Comparison of ENCODE assay signal across 1 cellular context in the genomic region with DNA sequence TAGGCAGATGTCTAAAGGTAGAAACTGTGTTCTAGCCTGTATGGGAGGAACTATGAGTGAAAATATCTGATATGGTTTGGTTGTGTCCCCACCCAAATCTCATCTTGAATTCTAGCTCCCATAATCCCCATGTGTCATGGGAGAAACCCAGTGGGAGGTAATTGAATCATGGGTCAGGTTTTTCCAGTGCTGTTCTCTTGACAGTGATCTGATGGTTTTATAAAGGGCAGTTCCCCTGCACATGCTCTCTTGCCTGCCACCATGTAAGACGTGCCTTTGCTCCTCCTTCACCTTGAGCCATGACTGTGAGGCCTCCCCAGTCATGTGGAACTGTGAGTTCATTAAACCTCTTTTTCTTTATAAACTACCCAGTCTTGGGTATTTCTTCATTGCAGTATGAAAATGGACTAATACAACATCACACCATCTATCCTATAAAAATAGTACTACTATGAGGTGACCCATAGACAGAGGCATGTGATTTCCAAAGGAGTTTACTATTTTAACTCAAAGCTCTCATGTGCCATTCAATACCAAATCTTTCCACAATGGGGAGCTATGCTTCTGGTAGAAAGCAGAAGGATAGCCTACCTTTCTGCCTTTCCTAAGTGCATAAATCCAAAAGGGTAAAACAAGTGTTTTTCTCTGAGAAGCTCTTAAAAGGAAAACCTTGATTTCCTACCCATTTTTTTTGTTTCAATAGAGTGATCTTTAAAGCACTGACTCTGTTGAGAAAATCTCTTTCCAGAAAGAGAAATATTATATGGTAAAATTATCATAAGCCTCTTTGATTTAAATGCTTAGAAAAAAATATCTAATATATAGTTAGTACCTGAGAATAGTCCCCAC.
TF ChIP-seq lines count a peak whose summit lies in the region.

No MANE protein-coding gene starts in this region.

TF ChIP-seq in GM23338, 12 proteins besides CTCF, POLR2A, EP300 and RAD21 (continued from another document):
- TF ChIP-seq REST (IDR thresholded peaks at IDR 0.05; ENCODE audit: unreplicated experiment) (no peak), ZNF331 (CRISPR knock-in tag; IDR thresholded peaks at IDR 0.05; ENCODE audit: low read depth) (no peak), EZH2 (IDR thresholded peaks at IDR 0.05; ENCODE audit: low read depth, unreplicated experiment) (no peak), ZNF114 (CRISPR knock-in tag; IDR thresholded peaks at IDR 0.05) (no peak), EZH2phosphoT487 (IDR thresholded peaks at IDR 0.05; ENCODE audit: unreplicated experiment) (no peak), CREB1 (CRISPR knock-in tag; IDR thresholded peaks at IDR 0.05; ENCODE audit: low read depth) (no peak)
- TF ChIP-seq, protein P1, sequence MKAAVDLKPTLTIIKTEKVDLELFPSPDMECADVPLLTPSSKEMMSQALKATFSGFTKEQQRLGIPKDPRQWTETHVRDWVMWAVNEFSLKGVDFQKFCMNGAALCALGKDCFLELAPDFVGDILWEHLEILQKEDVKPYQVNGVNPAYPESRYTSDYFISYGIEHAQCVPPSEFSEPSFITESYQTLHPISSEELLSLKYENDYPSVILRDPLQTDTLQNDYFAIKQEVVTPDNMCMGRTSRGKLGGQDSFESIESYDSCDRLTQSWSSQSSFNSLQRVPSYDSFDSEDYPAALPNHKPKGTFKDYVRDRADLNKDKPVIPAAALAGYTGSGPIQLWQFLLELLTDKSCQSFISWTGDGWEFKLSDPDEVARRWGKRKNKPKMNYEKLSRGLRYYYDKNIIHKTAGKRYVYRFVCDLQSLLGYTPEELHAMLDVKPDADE (IDR thresholded peaks at IDR 0.05) = no peak
- TF ChIP-seq, protein P2, sequence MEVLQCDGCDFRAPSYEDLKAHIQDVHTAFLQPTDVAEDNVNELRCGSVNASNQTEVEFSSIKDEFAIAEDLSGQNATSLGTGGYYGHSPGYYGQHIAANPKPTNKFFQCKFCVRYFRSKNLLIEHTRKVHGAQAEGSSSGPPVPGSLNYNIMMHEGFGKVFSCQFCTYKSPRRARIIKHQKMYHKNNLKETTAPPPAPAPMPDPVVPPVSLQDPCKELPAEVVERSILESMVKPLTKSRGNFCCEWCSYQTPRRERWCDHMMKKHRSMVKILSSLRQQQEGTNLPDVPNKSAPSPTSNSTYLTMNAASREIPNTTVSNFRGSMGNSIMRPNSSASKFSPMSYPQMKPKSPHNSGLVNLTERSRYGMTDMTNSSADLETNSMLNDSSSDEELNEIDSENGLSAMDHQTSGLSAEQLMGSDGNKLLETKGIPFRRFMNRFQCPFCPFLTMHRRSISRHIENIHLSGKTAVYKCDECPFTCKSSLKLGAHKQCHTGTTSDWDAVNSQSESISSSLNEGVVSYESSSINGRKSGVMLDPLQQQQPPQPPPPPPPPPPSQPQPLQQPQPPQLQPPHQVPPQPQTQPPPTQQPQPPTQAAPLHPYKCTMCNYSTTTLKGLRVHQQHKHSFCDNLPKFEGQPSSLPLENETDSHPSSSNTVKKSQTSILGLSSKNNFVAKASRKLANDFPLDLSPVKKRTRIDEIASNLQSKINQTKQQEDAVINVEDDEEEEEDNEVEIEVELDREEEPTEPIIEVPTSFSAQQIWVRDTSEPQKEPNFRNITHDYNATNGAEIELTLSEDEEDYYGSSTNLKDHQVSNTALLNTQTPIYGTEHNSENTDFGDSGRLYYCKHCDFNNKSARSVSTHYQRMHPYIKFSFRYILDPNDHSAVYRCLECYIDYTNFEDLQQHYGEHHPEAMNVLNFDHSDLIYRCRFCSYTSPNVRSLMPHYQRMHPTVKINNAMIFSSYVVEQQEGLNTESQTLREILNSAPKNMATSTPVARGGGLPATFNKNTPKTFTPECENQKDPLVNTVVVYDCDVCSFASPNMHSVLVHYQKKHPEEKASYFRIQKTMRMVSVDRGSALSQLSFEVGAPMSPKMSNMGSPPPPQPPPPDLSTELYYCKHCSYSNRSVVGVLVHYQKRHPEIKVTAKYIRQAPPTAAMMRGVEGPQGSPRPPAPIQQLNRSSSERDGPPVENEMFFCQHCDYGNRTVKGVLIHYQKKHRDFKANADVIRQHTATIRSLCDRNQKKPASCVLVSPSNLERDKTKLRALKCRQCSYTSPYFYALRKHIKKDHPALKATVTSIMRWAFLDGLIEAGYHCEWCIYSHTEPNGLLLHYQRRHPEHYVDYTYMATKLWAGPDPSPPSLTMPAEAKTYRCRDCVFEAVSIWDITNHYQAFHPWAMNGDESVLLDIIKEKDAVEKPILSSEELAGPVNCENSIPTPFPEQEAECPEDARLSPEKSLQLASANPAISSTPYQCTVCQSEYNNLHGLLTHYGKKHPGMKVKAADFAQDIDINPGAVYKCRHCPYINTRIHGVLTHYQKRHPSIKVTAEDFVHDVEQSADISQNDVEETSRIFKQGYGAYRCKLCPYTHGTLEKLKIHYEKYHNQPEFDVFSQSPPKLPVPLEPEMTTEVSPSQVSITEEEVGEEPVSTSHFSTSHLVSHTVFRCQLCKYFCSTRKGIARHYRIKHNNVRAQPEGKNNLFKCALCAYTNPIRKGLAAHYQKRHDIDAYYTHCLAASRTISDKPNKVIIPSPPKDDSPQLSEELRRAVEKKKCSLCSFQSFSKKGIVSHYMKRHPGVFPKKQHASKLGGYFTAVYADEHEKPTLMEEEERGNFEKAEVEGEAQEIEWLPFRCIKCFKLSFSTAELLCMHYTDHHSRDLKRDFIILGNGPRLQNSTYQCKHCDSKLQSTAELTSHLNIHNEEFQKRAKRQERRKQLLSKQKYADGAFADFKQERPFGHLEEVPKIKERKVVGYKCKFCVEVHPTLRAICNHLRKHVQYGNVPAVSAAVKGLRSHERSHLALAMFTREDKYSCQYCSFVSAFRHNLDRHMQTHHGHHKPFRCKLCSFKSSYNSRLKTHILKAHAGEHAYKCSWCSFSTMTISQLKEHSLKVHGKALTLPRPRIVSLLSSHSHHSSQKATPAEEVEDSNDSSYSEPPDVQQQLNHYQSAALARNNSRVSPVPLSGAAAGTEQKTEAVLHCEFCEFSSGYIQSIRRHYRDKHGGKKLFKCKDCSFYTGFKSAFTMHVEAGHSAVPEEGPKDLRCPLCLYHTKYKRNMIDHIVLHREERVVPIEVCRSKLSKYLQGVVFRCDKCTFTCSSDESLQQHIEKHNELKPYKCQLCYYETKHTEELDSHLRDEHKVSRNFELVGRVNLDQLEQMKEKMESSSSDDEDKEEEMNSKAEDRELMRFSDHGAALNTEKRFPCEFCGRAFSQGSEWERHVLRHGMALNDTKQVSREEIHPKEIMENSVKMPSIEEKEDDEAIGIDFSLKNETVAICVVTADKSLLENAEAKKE (CRISPR knock-in tag; IDR thresholded peaks at IDR 0.05) = no peak
